10 cellular contexts compared by ENCODE assay signal in genomic region chr1:17122449-17123194, GRCh38. TPM values are rescaled to one million over a fixed set of nuclear protein-coding genes. Genes with fewer than 3 reads are reported as not detected.
DNase-seq lines count a peak whose midpoint lies in the region; ATAC-seq, FAIRE-seq and TF ChIP-seq lines count a peak whose summit lies in the region.
"Had no signal": no experiment of that assay in that cellular context is flagged by ENCODE, and none has a peak within 500 bp of the region (broad histone marks: within the 10 kb centered on the region; RNA-seq: fewer than 3 reads in every experiment).

No MANE protein-coding gene starts in this region.

- H3K4me1 Mint-ChIP-seq in nephron progenitor cell (peaks cover 46% of the 10 kb centered on the region), WTC11 (peaks cover 26% of the 10 kb centered on the region)

- no peak for FAIRE-seq in K562 (lab: Jason Lieb, UNC)
- FAIRE-seq: G401.6 had no signal

- no peak for TF ChIP-seq POLR2A in K562 (conservative IDR thresholded peaks at IDR 0.05)

- H3K9me3 Mint-ChIP-seq in nephron progenitor cell (no peaks in the 10 kb centered on the region), WTC11 (no peaks in the 10 kb centered on the region)

- in situ Hi-C loops in K562 (cut with MboI), result loop anchor here (10.0 kb wide), 1 partner anchor 282 kb away; no protein-coding TSS in a partner anchor

- TF ChIP-seq CTCF in K562 (IDR thresholded peaks at IDR 0.05 in 2 of 3, conservative IDR thresholded peaks at IDR 0.05 in 1 of 3; ENCODE audit: insufficient read depth in 2 of 3, low read depth in 1 of 3, low read length in 3 of 3) (no peak), nephron progenitor cell (IDR thresholded peaks at IDR 0.05) (no peak), WTC11 (IDR thresholded peaks at IDR 0.05) (no peak)

- H4K20me1 ChIP-seq in K562 (replicated peaks; ENCODE audit: control insufficient read depth, insufficient read depth, low read length), result peaks cover 18% of the 10 kb centered on the region

- peaks cover 4 to 16% of the 10 kb centered on the region in 2 experiments; a peak in 2 of 5 replicates for H3K4me1 ChIP-seq in K562 (replicated peaks in 1 of 2; ENCODE audit: control insufficient read depth in 2 of 2, insufficient read depth in 2 of 2, low read length in 2 of 2)

- TF ChIP-seq EP300 in Ishikawa (IDR thresholded peaks at IDR 0.05; ENCODE audit: borderline replicate concordance) (no peak), K562 (IDR thresholded peaks at IDR 0.05; ENCODE audit: low read length) (no peak)

- no peak for ATAC-seq in K562
- no peak for ATAC-seq in WTC11
- no peak for ATAC-seq in GM18861 (IDR thresholded peaks at IDR 0.05; ENCODE audit: unreplicated experiment)
- no peak for ATAC-seq in HG02610 (IDR thresholded peaks at IDR 0.05; ENCODE audit: unreplicated experiment)

- CTCF ChIA-PET in K562 (lab: Yijun Ruan, JAX; ENCODE audit: low intra/inter-chr PET ratio), result no interaction called here
- CTCF ChIA-PET in WTC11 (lab: Charles Lee), result interaction anchor here (0.6 to 2.4 kb wide), 8 partner anchors 16 to 214 kb away, joined by 3 to 19 read pairs (median 9); no protein-coding TSS in a partner anchor

- no peaks in the 10 kb centered on the region for H3K9me3 ChIP-seq in K562 (replicated peaks; ENCODE audit: control insufficient read depth, insufficient read depth, low read depth, low read length)
- H3K9me3 ChIP-seq: thyroid gland had no signal

- no peak overlapping the region for H3K27ac ChIP-seq in K562 (ENCODE audit: extremely low read depth, low read depth, low read length)
- H3K27ac ChIP-seq: thyroid gland had no signal

- no TSS peak for BruUV-seq in K562 (replicated peaks; lab: Mats Ljungman, UMichigan)

- DNase-seq in DMS 273 (lab: John Stamatoyannopoulos, UW; ENCODE audit: unreplicated experiment) (peak; percentile 69), K562 (ENCODE audit: extremely low read depth in 1 of 4, low spot score in 3 of 4) (no peak), nephron progenitor cell (no peak), WTC11 (ENCODE audit: low spot score) (no peak)
- DNase-seq: T1000, thyroid gland had no signal

- H3K4me2 ChIP-seq in K562 (ENCODE audit: insufficient read depth, low read length), result no peak overlapping the region

- H3K27me3 ChIP-seq in K562 (ENCODE audit: control insufficient read depth in 2 of 2, insufficient read depth in 2 of 2, low read length in 2 of 2), result peaks cover 34 to 59% of the 10 kb centered on the region in 2 experiments

- TF ChIP-seq RAD21 in Ishikawa (IDR thresholded peaks at IDR 0.05; ENCODE audit: low read depth) (no peak), K562 (CRISPR knock-in tag; conservative IDR thresholded peaks at IDR 0.05 in 1 of 2, IDR thresholded peaks at IDR 0.05 in 1 of 2) (no peak)

- no peak overlapping the region for H3K4me3 ChIP-seq in K562
- H3K4me3 ChIP-seq: thyroid gland had no signal

- no peak overlapping the region for H3K4me3 Mint-ChIP-seq in nephron progenitor cell
- no peak overlapping the region for H3K4me3 Mint-ChIP-seq in WTC11

- H3K36me3 ChIP-seq in K562 (ENCODE audit: control insufficient read depth, insufficient read depth, low read length), result no peaks in the 10 kb centered on the region
- H3K36me3 ChIP-seq: thyroid gland had no signal

- POLR2A ChIA-PET in K562 (lab: Yijun Ruan, JAX) (interaction anchor here (0.6 to 1.2 kb wide), 3 partner anchors 36 to 182 kb away, joined by 3 to 4 read pairs (median 3); no protein-coding TSS in a partner anchor), WTC11 (lab: Charles Lee) (no interaction called here)

- H2AFZ ChIP-seq in K562 (ENCODE audit: low read depth, low read length), result no peak overlapping the region

- H3K36me3 Mint-ChIP-seq in nephron progenitor cell (ENCODE audit: low read depth) (no peaks in the 10 kb centered on the region), WTC11 (no peaks in the 10 kb centered on the region)

- intact Hi-C loops in K562 (cut with micrococcal nuclease), result loop anchor here (10.0 kb wide), 2 partner anchors 282 to 482 kb away; no protein-coding TSS in a partner anchor

- H3K27ac Mint-ChIP-seq in nephron progenitor cell (peak overlapping the region; percentile 16), WTC11 (no peak overlapping the region)

- H3K27me3 Mint-ChIP-seq in nephron progenitor cell (ENCODE audit: low read depth, poor library complexity) (peaks cover 51% of the 10 kb centered on the region), WTC11 (ENCODE audit: low read depth) (peaks cover 34% of the 10 kb centered on the region)

- WGBS in K562 (ENCODE audit: insufficient coverage, low coverage, missing lambda C conversion rate), result under 1% methylated on average over 9 of the region's 9 CpGs

- no peaks in the 10 kb centered on the region for H3K9me1 ChIP-seq in K562 (ENCODE audit: control insufficient read depth, insufficient read depth, low read length)

- H3K9ac ChIP-seq in K562 (ENCODE audit: insufficient read depth in 1 of 2, low read depth in 2 of 2, low read length in 2 of 2), result no peak overlapping the region

- H3K79me2 ChIP-seq in K562 (ENCODE audit: control insufficient read depth, insufficient read depth, low read length), result no peaks in the 10 kb centered on the region

TF ChIP-seq in Ishikawa, 13 proteins besides CTCF, POLR2A, EP300 and RAD21:
- TF ChIP-seq TAF1 (IDR thresholded peaks at IDR 0.05; ENCODE audit: low read depth), result no peak
- peak; percentile 13; the same call in 1 of the 2 replicates for TF ChIP-seq NFIC (IDR thresholded peaks at IDR 0.05)

TF ChIP-seq in K562, 482 proteins besides CTCF, POLR2A, EP300 and RAD21:
- no peak for TF ChIP-seq ZNF551 (CRISPR knock-in tag; IDR thresholded peaks at IDR 0.05)
- TF ChIP-seq ZNF311 (CRISPR knock-in tag; IDR thresholded peaks at IDR 0.05), result no peak
- peak; percentile 67 for TF ChIP-seq NFIC (IDR thresholded peaks at IDR 0.05)
- TF ChIP-seq ZNF212 (CRISPR knock-in tag; IDR thresholded peaks at IDR 0.05), result no peak
TF ChIP-seq in K562: peak in this region for 1.

TF ChIP-seq in WTC11, 78 proteins besides CTCF, POLR2A, EP300 and RAD21 (continues in another document):
- TF ChIP-seq ZBTB43 (CRISPR knock-in tag; IDR thresholded peaks at IDR 0.05), result no peak
- TF ChIP-seq, protein P1, sequence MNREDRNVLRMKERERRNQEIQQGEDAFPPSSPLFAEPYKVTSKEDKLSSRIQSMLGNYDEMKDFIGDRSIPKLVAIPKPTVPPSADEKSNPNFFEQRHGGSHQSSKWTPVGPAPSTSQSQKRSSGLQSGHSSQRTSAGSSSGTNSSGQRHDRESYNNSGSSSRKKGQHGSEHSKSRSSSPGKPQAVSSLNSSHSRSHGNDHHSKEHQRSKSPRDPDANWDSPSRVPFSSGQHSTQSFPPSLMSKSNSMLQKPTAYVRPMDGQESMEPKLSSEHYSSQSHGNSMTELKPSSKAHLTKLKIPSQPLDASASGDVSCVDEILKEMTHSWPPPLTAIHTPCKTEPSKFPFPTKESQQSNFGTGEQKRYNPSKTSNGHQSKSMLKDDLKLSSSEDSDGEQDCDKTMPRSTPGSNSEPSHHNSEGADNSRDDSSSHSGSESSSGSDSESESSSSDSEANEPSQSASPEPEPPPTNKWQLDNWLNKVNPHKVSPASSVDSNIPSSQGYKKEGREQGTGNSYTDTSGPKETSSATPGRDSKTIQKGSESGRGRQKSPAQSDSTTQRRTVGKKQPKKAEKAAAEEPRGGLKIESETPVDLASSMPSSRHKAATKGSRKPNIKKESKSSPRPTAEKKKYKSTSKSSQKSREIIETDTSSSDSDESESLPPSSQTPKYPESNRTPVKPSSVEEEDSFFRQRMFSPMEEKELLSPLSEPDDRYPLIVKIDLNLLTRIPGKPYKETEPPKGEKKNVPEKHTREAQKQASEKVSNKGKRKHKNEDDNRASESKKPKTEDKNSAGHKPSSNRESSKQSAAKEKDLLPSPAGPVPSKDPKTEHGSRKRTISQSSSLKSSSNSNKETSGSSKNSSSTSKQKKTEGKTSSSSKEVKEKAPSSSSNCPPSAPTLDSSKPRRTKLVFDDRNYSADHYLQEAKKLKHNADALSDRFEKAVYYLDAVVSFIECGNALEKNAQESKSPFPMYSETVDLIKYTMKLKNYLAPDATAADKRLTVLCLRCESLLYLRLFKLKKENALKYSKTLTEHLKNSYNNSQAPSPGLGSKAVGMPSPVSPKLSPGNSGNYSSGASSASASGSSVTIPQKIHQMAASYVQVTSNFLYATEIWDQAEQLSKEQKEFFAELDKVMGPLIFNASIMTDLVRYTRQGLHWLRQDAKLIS (CRISPR knock-in tag; IDR thresholded peaks at IDR 0.05; ENCODE audit: borderline replicate concordance), result no peak
- no peak for TF ChIP-seq ZNF121 (CRISPR knock-in tag; IDR thresholded peaks at IDR 0.05)
- no peak for TF ChIP-seq NR2C2 (CRISPR knock-in tag; IDR thresholded peaks at IDR 0.05)
- no peak for TF ChIP-seq NFE2L1 (CRISPR knock-in tag; IDR thresholded peaks at IDR 0.05)

RNA-seq across cellular contexts. Expression of gene PADI2, which starts 3.4 kb away (rescaled TPM):
- total RNA-seq in K562 (2011; cell fraction: chromatin; rRNA removed; ENCODE audit: low replicate concordance), result not detected in 2 replicates
- not detected in 2 replicates for total RNA-seq in K562 (2011; cell fraction: nucleolus; rRNA removed)
- total RNA-seq in K562 (2011; cell fraction: nucleoplasm; rRNA removed), result not detected in 2 replicates
- not detected in 2 replicates for total RNA-seq in K562 (2014; rRNA removed)
- not detected in 2 replicates for total RNA-seq in K562 (2014; rRNA removed; fragmentation: Illumina TruSeq; extraction: Trizol)
- not detected in 2 replicates for total RNA-seq in K562 (2015; rRNA removed; fragmentation: Illumina TruSeq; extraction: Trizol)
- total RNA-seq in K562 (2021), result 0.11 and 0.13 TPM in 2 replicates
- polyA plus RNA-seq in K562 (2011; rRNA removed), result 0.01 TPM in 2 replicates
- 0.03 TPM in 1 of 2 replicates, not detected in the other for polyA plus RNA-seq in K562 (2011; cell fraction: cytosol; rRNA removed)
- not detected in 2 replicates for polyA plus RNA-seq in K562 (2011; cell fraction: nucleus; rRNA removed)
- polyA plus RNA-seq in K562 (2012), result 0.05 TPM in 1 of 2 replicates, not detected in the other
- not detected in 2 replicates for polyA plus RNA-seq in K562 (2014; fragmentation: Illumina TruSeq; extraction: Trizol)
- polyA plus RNA-seq in K562 (2014; fragmentation: Nextera tagmentation; extraction: Ambion mirVana), result under 1 TPM; 0.01 TPM
- not detected in 2 replicates for polyA plus RNA-seq in K562 (2014; rRNA removed)
- polyA minus RNA-seq in K562 (2011; rRNA and poly(A)+ RNA removed), result not detected in 2 replicates
- polyA minus RNA-seq in K562 (2011; cell fraction: cytosol; rRNA and poly(A)+ RNA removed), result not detected in 2 replicates
- not detected in 2 replicates for polyA minus RNA-seq in K562 (2011; cell fraction: nucleus; rRNA and poly(A)+ RNA removed)
- total RNA-seq in WTC11 (2021), result 3.8 to 5.1 TPM (median 4.4 TPM) in 3 replicates
